Comparison of ENCODE assay signal across 12 cellular contexts in genomic region chr5:71697967-71698366, GRCh38. TPM values are rescaled to one million over a fixed set of nuclear protein-coding genes. Genes with fewer than 3 reads are reported as not detected.
DNase-seq lines count a peak whose midpoint lies in the region; ATAC-seq and TF ChIP-seq lines count a peak whose summit lies in the region.
"Had no signal": no experiment of that assay in that cellular context is flagged by ENCODE, and none has a peak within 500 bp of the region (broad histone marks: within the 10 kb centered on the region; RNA-seq: fewer than 3 reads in every experiment).

No MANE protein-coding gene starts in this region.

- POLR2A ChIA-PET in BJ (lab: Charles Lee) (no interaction called here), HEK293 (lab: Yijun Ruan, JAX) (interaction anchor here (0.8 kb wide), 1 partner anchor 111 kb away, joined by 3 read pairs; the partner anchor contains the start of gene MCCC2)

- no peak overlapping the region for H3K4me3 ChIP-seq in BJ (ENCODE audit: low read depth, low read length)
- H3K4me3 ChIP-seq in HEK293 (ENCODE audit: low read depth, low read length), result no peak overlapping the region
- no peak overlapping the region for H3K4me3 ChIP-seq in brain microvascular endothelial cell (ENCODE audit: low read depth, low read length)
- H3K4me3 ChIP-seq: transverse colon had no signal

- DNase-seq in BJ (ENCODE audit: low read depth) (no peak), brain microvascular endothelial cell (no peak), islet precursor cell (peak; percentile 66), DMS153 treated with DMSO at 0.1 percent for 48 hours (lab: John Stamatoyannopoulos, UW; ENCODE audit: unreplicated experiment) (no peak), SW 1271 (lab: John Stamatoyannopoulos, UW) (no peak)
- DNase-seq: activated CD4-positive, alpha-beta T cell treated with anti-CD3 and anti-CD28 coated beads for 48 hours; activated naive CD8-positive, alpha-beta T cell treated with anti-CD3 and anti-CD28 coated beads, Interleukin-2, amount 50 U/mL, for 24 hours; DMS153; transverse colon had no signal

- in situ Hi-C loops in brain microvascular endothelial cell (cut with HindIII; ENCODE audit: low pct_ligation_motif_present, low sequenced_read_pairs), result no loop called here

- TF ChIP-seq CTCF in BJ (IDR thresholded peaks at IDR 0.05; ENCODE audit: insufficient read depth, low read depth, low read length) (peak; percentile 56), HEK293 (tag by site-specific recombination; IDR thresholded peaks at IDR 0.05) (0 out of 2 replicates have a peak, but pooled peaks have one; percentile 20), brain microvascular endothelial cell (IDR thresholded peaks at IDR 0.05; ENCODE audit: low read depth, low read length, missing control alignments) (peak; percentile 72)

- CTCF ChIA-PET in BJ (lab: Yijun Ruan, JAX), result interaction anchor here (1.3 to 2.0 kb wide), 3 partner anchors 9 to 18 kb away, joined by 3 to 13 read pairs (median 10); no protein-coding TSS in a partner anchor
- CTCF ChIA-PET in HEK293 (lab: Yijun Ruan, JAX), result interaction anchor here (0.6 to 2.7 kb wide), 5 partner anchors 8 to 404 kb away, joined by 3 to 8 read pairs (median 5); no protein-coding TSS in a partner anchor

- H3K9me3 ChIP-seq in HEK293 (ENCODE audit: control insufficient read depth, insufficient read depth, low read depth, low read length), result no peaks in the 10 kb centered on the region
- H3K9me3 ChIP-seq: transverse colon had no signal

- H3K27ac ChIP-seq in HEK293 (ENCODE audit: extremely low read depth, low read depth, low read length) (no peak overlapping the region), brain microvascular endothelial cell (no peak overlapping the region)
- H3K27ac ChIP-seq: transverse colon had no signal

- peaks cover 11% of the 10 kb centered on the region for H3K4me1 ChIP-seq in HEK293 (ENCODE audit: control insufficient read depth, insufficient read depth, low read length)

- no peaks in the 10 kb centered on the region for H3K36me3 ChIP-seq in BJ (ENCODE audit: control insufficient read depth, insufficient read depth, low read length)
- H3K36me3 ChIP-seq in HEK293 (ENCODE audit: control insufficient read depth in 2 of 2, insufficient read depth in 1 of 2, low read length in 2 of 2), result no peaks in the 10 kb centered on the region
- no peaks in the 10 kb centered on the region for H3K36me3 ChIP-seq in brain microvascular endothelial cell (replicated peaks)
- H3K36me3 ChIP-seq: transverse colon had no signal

- H3K27me3 ChIP-seq in BJ (ENCODE audit: control insufficient read depth, insufficient read depth, low read length), result peaks cover 8% of the 10 kb centered on the region
- H3K27me3 ChIP-seq in brain microvascular endothelial cell (replicated peaks), result no peaks in the 10 kb centered on the region
- H3K27me3 ChIP-seq: transverse colon had no signal

- no peak for ATAC-seq in GM21576 (IDR thresholded peaks at IDR 0.05; ENCODE audit: unreplicated experiment)
- ATAC-seq in GM21447 (IDR thresholded peaks at IDR 0.05; ENCODE audit: unreplicated experiment), result no peak
- ATAC-seq: activated naive CD8-positive, alpha-beta T cell treated with anti-CD3 and anti-CD28 coated beads, Interleukin-2, amount 50 U/mL, for 24 hours had no signal

TF ChIP-seq in HEK293, 187 proteins besides CTCF, POLR2A, EP300 and RAD21:
- no peak for TF ChIP-seq ZXDB (tag by site-specific recombination; IDR thresholded peaks at IDR 0.05)
- TF ChIP-seq ZNF354C (tag by site-specific recombination; IDR thresholded peaks at IDR 0.05; ENCODE audit: borderline replicate concordance, low read depth), result no peak
- no peak for TF ChIP-seq ZNF223 (tag by site-specific recombination; IDR thresholded peaks at IDR 0.05)
- no peak for TF ChIP-seq ZEB2 (tag by site-specific recombination; IDR thresholded peaks at IDR 0.05)
- TF ChIP-seq ZFP37 (tag by site-specific recombination; IDR thresholded peaks at IDR 0.05), result no peak
- no peak for TF ChIP-seq ZNF23 (tag by site-specific recombination; IDR thresholded peaks at IDR 0.05; ENCODE audit: borderline replicate concordance)
- no peak for TF ChIP-seq KLF10 (tag by site-specific recombination; IDR thresholded peaks at IDR 0.05)
- no peak for TF ChIP-seq ZNF777 (tag by site-specific recombination; IDR thresholded peaks at IDR 0.05; ENCODE audit: borderline replicate concordance)
- no peak for TF ChIP-seq ZNF529 (tag by site-specific recombination; IDR thresholded peaks at IDR 0.05; ENCODE audit: insufficient replicate concordance)
- TF ChIP-seq ZNF670 (tag by site-specific recombination; IDR thresholded peaks at IDR 0.05; ENCODE audit: low read depth), result no peak
- TF ChIP-seq PBX3 (CRISPR knock-in tag; IDR thresholded peaks at IDR 0.05), result no peak

RNA-seq across cellular contexts. Expression of gene CARTPT, which starts 21.1 kb away (rescaled TPM):
- polyA plus RNA-seq in BJ (2011; rRNA removed), result not detected in 2 replicates
- polyA minus RNA-seq in BJ (2011; rRNA and poly(A)+ RNA removed), result not detected in 2 replicates

Comparison
In these comparisons a context has a peak if more than half of its experiments do, and no peak if none do; other contexts are left out.
1. CTCF ChIP-seq: peak in every context shown above with its lines; median percentile 72 in brain microvascular endothelial cell; 56 in BJ; 20 in HEK293.